ENCODE assay signal across 8 cellular contexts in the genomic region with DNA sequence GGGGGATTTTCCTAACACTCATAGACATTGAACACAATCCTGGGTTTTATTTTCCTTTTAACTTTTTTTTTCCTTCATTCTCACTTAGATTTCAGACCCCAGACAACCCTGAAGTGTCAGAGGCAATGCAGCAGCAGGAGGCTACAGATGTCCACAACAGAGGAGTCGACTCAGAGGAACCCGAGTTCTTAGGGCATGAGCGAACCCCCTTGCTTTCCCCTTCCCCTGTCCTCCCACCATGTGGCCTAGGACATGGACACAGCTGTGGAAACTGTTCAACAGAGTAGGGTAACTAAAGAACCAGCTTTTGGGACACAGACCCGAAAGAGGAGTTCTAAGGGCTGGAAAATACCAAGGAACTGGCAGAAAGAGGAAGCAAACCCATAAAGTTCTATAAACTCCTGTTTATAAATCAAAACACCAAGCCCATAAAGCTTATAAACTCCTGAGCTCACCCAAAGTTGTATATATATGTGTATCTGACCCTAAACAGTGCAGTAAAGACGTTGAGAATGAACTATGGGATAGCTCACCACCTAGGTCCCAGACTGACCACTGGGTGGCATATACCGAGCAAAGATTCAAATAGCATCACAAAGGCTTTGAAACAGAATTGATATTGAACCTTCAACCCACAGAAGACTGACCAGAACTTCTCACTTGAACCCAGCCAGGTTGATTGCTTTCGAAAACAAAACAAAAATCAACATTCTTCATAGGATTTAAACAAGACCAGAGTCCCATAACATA. TPM values are rescaled to one million over a fixed set of nuclear protein-coding genes. Genes with fewer than 3 reads are reported as not detected.
DNase-seq lines count a peak whose midpoint lies in the region; ATAC-seq and TF ChIP-seq lines count a peak whose summit lies in the region.

No MANE protein-coding gene starts in this region.

- peaks cover 10% of the 10 kb centered on the region for H3K79me2 ChIP-seq in MM.1S (ENCODE audit: low read length)
- H3K79me2 ChIP-seq in mesendoderm (ENCODE audit: control insufficient read depth, insufficient read depth, low read length) = no peaks in the 10 kb centered on the region

- H3K4me1 Mint-ChIP-seq in Calu3 (ENCODE audit: low read depth, unreplicated experiment) (peaks cover 10% of the 10 kb centered on the region), chondrocyte (ENCODE audit: low read depth) (peaks cover 31% of the 10 kb centered on the region)

- H2AK5ac ChIP-seq in mesendoderm (ENCODE audit: low read length) = no peak overlapping the region

- no peak overlapping the region for H3K9ac ChIP-seq in MM.1S (ENCODE audit: low read length)
- no peak overlapping the region for H3K9ac ChIP-seq in mesendoderm (ENCODE audit: low read length)

- ATAC-seq in HG02938 (IDR thresholded peaks at IDR 0.05; ENCODE audit: unreplicated experiment) (no peak), GM21367 (IDR thresholded peaks at IDR 0.05; ENCODE audit: unreplicated experiment) (no peak)

- H3K56ac ChIP-seq in mesendoderm (ENCODE audit: low read length) = no peak overlapping the region

- H3K4me1 ChIP-seq in MM.1S (ENCODE audit: low read length) (no peaks in the 10 kb centered on the region), mesendoderm (ENCODE audit: control insufficient read depth, low read depth, low read length) (peaks cover 3% of the 10 kb centered on the region), ovary (ENCODE audit: insufficient read depth) (peaks cover 3% of the 10 kb centered on the region)

- H2BK5ac ChIP-seq in mesendoderm (ENCODE audit: low read length) = no peak overlapping the region

- H3K27me3 ChIP-seq in MM.1S (replicated peaks; ENCODE audit: insufficient read depth, low read length) = no peaks in the 10 kb centered on the region
- H3K27me3 ChIP-seq in mesendoderm (ENCODE audit: insufficient read depth, low read length, poor library complexity) = no peaks in the 10 kb centered on the region
- no peaks in the 10 kb centered on the region for H3K27me3 ChIP-seq in ovary

- no peak overlapping the region for H2BK15ac ChIP-seq in mesendoderm (replicated peaks; ENCODE audit: low read depth)

- H3K27ac Mint-ChIP-seq in Calu3 (ENCODE audit: unreplicated experiment) = no peak overlapping the region
- peak overlapping the region; percentile 97 for H3K27ac Mint-ChIP-seq in chondrocyte (ENCODE audit: unreplicated experiment)

- H3K27ac ChIP-seq in MM.1S (ENCODE audit: low read length) = no peak overlapping the region
- no peak overlapping the region for H3K27ac ChIP-seq in mesendoderm (ENCODE audit: low read depth, low read length)
- peak overlapping the region in 1 of 2 donors; percentile 38 for H3K27ac ChIP-seq in ovary

- no peaks in the 10 kb centered on the region for H3F3A ChIP-seq in MM.1S (ENCODE audit: insufficient read depth, low read length)

- H3K4me3 ChIP-seq in MM.1S (ENCODE audit: low read length) = no peak overlapping the region
- H3K4me3 ChIP-seq in mesendoderm (ENCODE audit: low read length) = no peak overlapping the region
- no peak overlapping the region for H3K4me3 ChIP-seq in ovary

- no CpG with 5 or more reads among the region's 7 CpGs for WGBS in mesendoderm (ENCODE audit: extremely low coverage, insufficient coverage, low lambda C conversion rate)
- WGBS in ovary, 3 donors = 64 to 75% (median 67%) methylated on average over 7 of the region's 7 CpGs

- no peak for TF ChIP-seq EP300 in ovary (IDR thresholded peaks at IDR 0.05)

- no peak overlapping the region for H3K4ac ChIP-seq in mesendoderm (ENCODE audit: low read depth, low read length)

- H4K5ac ChIP-seq in mesendoderm (ENCODE audit: low read length) = no peak overlapping the region

- no peak overlapping the region for H2BK120ac ChIP-seq in mesendoderm (ENCODE audit: low read depth, low read length)

- H3K36me3 Mint-ChIP-seq in Calu3 (ENCODE audit: insufficient read depth, unreplicated experiment) (no peaks in the 10 kb centered on the region), chondrocyte (ENCODE audit: low read depth) (no peaks in the 10 kb centered on the region)

- H3K36me3 ChIP-seq in MM.1S (replicated peaks; ENCODE audit: insufficient read depth, low read length) (no peaks in the 10 kb centered on the region), mesendoderm (ENCODE audit: control insufficient read depth, insufficient read depth, low read length) (no peaks in the 10 kb centered on the region), ovary (no peaks in the 10 kb centered on the region)

- no peaks in the 10 kb centered on the region for H3K9me2 ChIP-seq in MM.1S (replicated peaks; ENCODE audit: insufficient read depth, low read length)

- H3K9me3 Mint-ChIP-seq in Calu3 (ENCODE audit: low read depth, unreplicated experiment) = no peaks in the 10 kb centered on the region
- no peaks in the 10 kb centered on the region for H3K9me3 Mint-ChIP-seq in chondrocyte (ENCODE audit: low read depth)

- H2AFZ ChIP-seq in MM.1S (ENCODE audit: low read length) = no peak overlapping the region

- H4K8ac ChIP-seq in mesendoderm (ENCODE audit: low read depth, low read length) = no peak overlapping the region

- H4K20me1 ChIP-seq in MM.1S (ENCODE audit: insufficient read depth, low read length) = no peaks in the 10 kb centered on the region

- no peaks in the 10 kb centered on the region for H3K27me3 Mint-ChIP-seq in Calu3 (ENCODE audit: unreplicated experiment)
- H3K27me3 Mint-ChIP-seq in chondrocyte (ENCODE audit: low read depth) = no peaks in the 10 kb centered on the region

- H3K4me3 Mint-ChIP-seq in Calu3 (ENCODE audit: low read depth, unreplicated experiment) = no peak overlapping the region
- no peak overlapping the region for H3K4me3 Mint-ChIP-seq in chondrocyte (ENCODE audit: unreplicated experiment)

- no peak overlapping the region for H3K23ac ChIP-seq in mesendoderm (ENCODE audit: low read length)

- H3K79me1 ChIP-seq in mesendoderm (ENCODE audit: low read length) = peaks cover 5% of the 10 kb centered on the region

- no peak for TF ChIP-seq POLR2A in ovary (IDR thresholded peaks at IDR 0.05)

- TF ChIP-seq CTCF in Calu3 (IDR thresholded peaks at IDR 0.05; ENCODE audit: unreplicated experiment) (no peak), MM.1S (IDR thresholded peaks at IDR 0.05; ENCODE audit: low read length) (peak; percentile 22; the same call in 1 of the 2 replicates), chondrocyte (IDR thresholded peaks at IDR 0.05) (peak; percentile 80), ovary (IDR thresholded peaks at IDR 0.05) (no peak)

- H3K9me3 ChIP-seq in MM.1S (replicated peaks; ENCODE audit: insufficient read depth, low read length) (no peaks in the 10 kb centered on the region), ovary (no peaks in the 10 kb centered on the region)

- no TSS peak for BruUV-seq in Calu3 (replicated peaks; lab: Mats Ljungman, UMichigan)

- CTCF ChIA-PET in Calu3 (lab: Charles Lee) = interaction anchor here (0.5 to 3.8 kb wide), 9 partner anchors 11 to 305 kb away, joined by 3 to 28 read pairs (median 6); no protein-coding TSS in a partner anchor

- no peak overlapping the region for H3K18ac ChIP-seq in mesendoderm (ENCODE audit: low read length)

- DNase-seq in Calu3 (peak; percentile 18), MM.1S (peak; percentile 10), chondrocyte (ENCODE audit: low spot score) (no peak), mesendoderm (peak; percentile 39), occipital lobe (lab: John Stamatoyannopoulos, UW) (no peak), ovary (no peak)

- intact Hi-C loops in Calu3 (cut with micrococcal nuclease; ENCODE audit: unreplicated experiment) = loop anchor here (2.0 kb wide), 1 partner anchor 54 kb away; no protein-coding TSS in a partner anchor
- intact Hi-C loops in ovary (cut with DNase I) = no loop called here

- no peak overlapping the region for H3K4me2 ChIP-seq in MM.1S (ENCODE audit: low read depth, low read length)
- no peak overlapping the region for H3K4me2 ChIP-seq in mesendoderm (ENCODE audit: low read length)

RNA-seq across cellular contexts. Expression of a gene that starts 33.9 kb away (rescaled TPM):
- total RNA-seq in Calu3 (2022) = 79.6 and 110 TPM in 2 replicates
- total RNA-seq in chondrocyte = 30.1 to 32.5 TPM (median 31.5 TPM) in 3 replicates
- polyA plus RNA-seq in mesendoderm (2013, experiment 1 of 2) = 16.1 TPM
- polyA plus RNA-seq in mesendoderm (2013, experiment 2 of 2) = 16.3 TPM
- 70.7 TPM for total RNA-seq in occipital lobe
- total RNA-seq in ovary = 10 to 100 TPM; 12.2 to 47.1 (median 15.1) TPM
- polyA plus RNA-seq in ovary = 1 to 10 TPM; 5.4 to 9.2 TPM

RNA-seq across cellular contexts. Expression of a gene that starts 58.1 kb away (rescaled TPM):
- total RNA-seq in Calu3 (2022) = 18.4 and 33.6 TPM in 2 replicates
- 76.5 to 77.8 TPM (median 77.6 TPM) in 3 replicates for total RNA-seq in chondrocyte
- 49.4 TPM for polyA plus RNA-seq in mesendoderm (2013, experiment 1 of 2)
- 49.0 TPM for polyA plus RNA-seq in mesendoderm (2013, experiment 2 of 2)
- 8.7 TPM for total RNA-seq in occipital lobe
- 10 to 100 TPM; 22.9 to 60.5 (median 43.2) TPM for total RNA-seq in ovary
- polyA plus RNA-seq in ovary = 10 to 100 TPM; 36.7 to 43.5 TPM

Comparison
In these comparisons a context has a peak if more than half of its experiments do, and no peak if none do; other contexts are left out.
1. DNase-seq: peak in Calu3 (single experiment), MM.1S (single experiment) and mesendoderm (single experiment); none in chondrocyte (single experiment), occipital lobe (single experiment) and ovary (0 of 5).
2. CTCF ChIP-seq: peak in MM.1S (single experiment) and chondrocyte (single experiment); none in Calu3 (single experiment) and ovary (0 of 3).